Comparison of ENCODE assay signal across 8 cellular contexts in the genomic region with DNA sequence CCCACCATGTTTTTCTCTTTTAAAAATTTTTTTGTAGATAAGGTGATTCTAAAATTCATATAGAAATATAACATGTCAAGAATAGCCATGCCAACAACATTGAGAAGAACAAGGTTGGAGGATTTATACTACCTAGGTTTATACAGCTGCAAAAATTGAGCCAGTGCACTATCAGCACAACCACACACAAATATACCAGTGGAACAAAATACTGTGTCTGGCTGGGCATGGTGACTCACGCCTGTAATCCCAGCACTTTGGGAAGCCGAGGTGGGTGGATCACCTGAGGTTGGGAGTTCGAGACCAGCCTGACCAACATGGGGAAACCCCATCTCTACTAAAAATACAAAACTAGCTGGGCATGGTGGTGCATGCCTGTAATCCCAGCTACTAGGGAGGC. TPM values are rescaled to one million over a fixed set of nuclear protein-coding genes. Genes with fewer than 3 reads are reported as not detected.
DNase-seq lines count a peak whose midpoint lies in the region; ATAC-seq and TF ChIP-seq lines count a peak whose summit lies in the region.
"Not testable (repeated sequence)": the region's sequence is repeated elsewhere in the genome, so short reads cannot be mapped to it uniquely, and the experiment has no call there.
"Had no signal": no experiment of that assay in that cellular context is flagged by ENCODE, and none has a peak within 500 bp of the region (broad histone marks: within the 10 kb centered on the region; RNA-seq: fewer than 3 reads in every experiment).

No MANE protein-coding gene starts in this region.

- not testable (repeated sequence) for H3K9me3 ChIP-seq in SK-N-MC (ENCODE audit: low read depth, low read length)

- H3K27ac ChIP-seq in SK-N-MC: peak overlapping the region; percentile 95

- H3K4me3 ChIP-seq in SK-N-MC: not testable (repeated sequence)

- not testable (repeated sequence) for H3K9me3 Mint-ChIP-seq in IgD-negative memory B cell; activated T-cell treated with anti-CD3 and anti-CD28 coated beads, Interleukin-2, amount 50 U/mL, for 24 hours; glutamatergic neuron (ENCODE audit: unreplicated experiment); stimulated activated naive B cell treated with anti-CD40 and anti-IgM and Interleukin-4, amounts not matched to agents 10 μg/mL and 1 μg/mL and 100 μg/mL, for 72 hours

- H3K4me1 Mint-ChIP-seq in IgD-negative memory B cell (peaks cover 25 to 31% (median 29%) of the 10 kb centered on the region in 3 donors), glutamatergic neuron (ENCODE audit: low read depth, unreplicated experiment) (peaks cover 15% of the 10 kb centered on the region)
- peaks cover 16% of the 10 kb centered on the region for H3K4me1 Mint-ChIP-seq in activated T-cell treated with anti-CD3 and anti-CD28 coated beads, Interleukin-2, amount 50 U/mL, for 24 hours (ENCODE audit: low read depth)
- H3K4me1 Mint-ChIP-seq in stimulated activated naive B cell treated with anti-CD40 and anti-IgM and Interleukin-4, amounts not matched to agents 10 μg/mL and 1 μg/mL and 100 μg/mL, for 72 hours: peaks cover 15 to 29% of the 10 kb centered on the region in 2 donors

- H3K36me3 ChIP-seq in SK-N-MC (ENCODE audit: insufficient read depth, low read length): not testable (repeated sequence)

- peaks cover 15% of the 10 kb centered on the region for H3K36me3 Mint-ChIP-seq in IgD-negative memory B cell
- peaks cover 47% of the 10 kb centered on the region for H3K36me3 Mint-ChIP-seq in activated T-cell treated with anti-CD3 and anti-CD28 coated beads, Interleukin-2, amount 50 U/mL, for 24 hours (ENCODE audit: low read depth)
- not testable (repeated sequence) for H3K36me3 Mint-ChIP-seq in glutamatergic neuron (ENCODE audit: unreplicated experiment)
- H3K36me3 Mint-ChIP-seq in stimulated activated naive B cell treated with anti-CD40 and anti-IgM and Interleukin-4, amounts not matched to agents 10 μg/mL and 1 μg/mL and 100 μg/mL, for 72 hours: peaks cover 22 to 36% of the 10 kb centered on the region in 2 donors

- H3K4me3 Mint-ChIP-seq in IgD-negative memory B cell: peak overlapping the region in 1 of 4 donors; percentile 17
- H3K4me3 Mint-ChIP-seq in activated T-cell treated with anti-CD3 and anti-CD28 coated beads, Interleukin-2, amount 50 U/mL, for 24 hours; glutamatergic neuron (ENCODE audit: unreplicated experiment); stimulated activated naive B cell treated with anti-CD40 and anti-IgM and Interleukin-4, amounts not matched to agents 10 μg/mL and 1 μg/mL and 100 μg/mL, for 72 hours: not testable (repeated sequence)

- DNase-seq in SK-N-MC (ENCODE audit: low read depth, low spot score); activated T-cell treated with anti-CD3 and anti-CD28 coated beads, Interleukin-2, amount 50 U/mL, for 24 hours; glutamatergic neuron; stimulated activated naive B cell treated with anti-CD40 and anti-IgM and Interleukin-4, amounts not matched to agents 10 μg/mL and 1 μg/mL and 100 μg/mL, for 72 hours: not testable (repeated sequence)
- peak; percentile 14 for DNase-seq in activated CD4-positive, alpha-beta T cell treated with anti-CD3 and anti-CD28 coated beads for 48 hours
- DNase-seq in stimulated activated CD4-positive, alpha-beta T cell treated with anti-CD3 and anti-CD28 coated beads, Interleukin-15, amount 100 ng/mL, for 24 hours: peak; percentile 7

- TF ChIP-seq CTCF in glutamatergic neuron (IDR thresholded peaks at IDR 0.05; ENCODE audit: partially characterized antibody, unreplicated experiment): not testable (repeated sequence)

- not testable (repeated sequence) for ATAC-seq in stimulated activated naive B cell treated with anti-CD40 and anti-IgM and Interleukin-4, amounts not matched to agents 10 μg/mL and 1 μg/mL and 100 μg/mL, for 72 hours (replicated peaks)

- H3K27ac Mint-ChIP-seq in IgD-negative memory B cell (peak overlapping the region; percentile 97 to 100 (median 99)), glutamatergic neuron (ENCODE audit: unreplicated experiment) (peak overlapping the region; percentile 8)
- peak overlapping the region; percentile 33 for H3K27ac Mint-ChIP-seq in activated T-cell treated with anti-CD3 and anti-CD28 coated beads, Interleukin-2, amount 50 U/mL, for 24 hours
- H3K27ac Mint-ChIP-seq in stimulated activated naive B cell treated with anti-CD40 and anti-IgM and Interleukin-4, amounts not matched to agents 10 μg/mL and 1 μg/mL and 100 μg/mL, for 72 hours: peak overlapping the region; percentile 67

- not testable (repeated sequence) for H3K27me3 Mint-ChIP-seq in IgD-negative memory B cell; activated T-cell treated with anti-CD3 and anti-CD28 coated beads, Interleukin-2, amount 50 U/mL, for 24 hours; glutamatergic neuron (ENCODE audit: unreplicated experiment); stimulated activated naive B cell treated with anti-CD40 and anti-IgM and Interleukin-4, amounts not matched to agents 10 μg/mL and 1 μg/mL and 100 μg/mL, for 72 hours

- not testable (repeated sequence) for H3K9ac ChIP-seq in SK-N-MC (ENCODE audit: insufficient read length)

RNA-seq across cellular contexts. Expression of a gene that starts 21.4 kb away (rescaled TPM):
- polyA plus RNA-seq in IgD-negative memory B cell: 50.2 TPM
- 46.4 TPM for total RNA-seq in glutamatergic neuron (ENCODE audit: unreplicated experiment)

RNA-seq across cellular contexts. Expression of a gene that starts 48.3 kb away (rescaled TPM):
- polyA plus RNA-seq in IgD-negative memory B cell: 0.49 TPM
- total RNA-seq in glutamatergic neuron (ENCODE audit: unreplicated experiment): 120 TPM
- polyA plus RNA-seq: CD14-positive monocyte had no signal

Comparison
In these comparisons a context has a peak if more than half of its experiments do, and no peak if none do; other contexts are left out.
1. H3K27ac Mint-ChIP-seq: peak in every context shown above with its lines; median percentile 99 in IgD-negative memory B cell; 67 in stimulated activated naive B cell treated with anti-CD40 and anti-IgM and Interleukin-4, amounts not matched to agents 10 μg/mL and 1 μg/mL and 100 μg/mL, for 72 hours; 33 in activated T-cell treated with anti-CD3 and anti-CD28 coated beads, Interleukin-2, amount 50 U/mL, for 24 hours; 8 in glutamatergic neuron.